Comparison of ENCODE assay signal across 21 cellular contexts in genomic region chr1:226846801-226847200, GRCh38. TPM values are rescaled to one million over a fixed set of nuclear protein-coding genes. Genes with fewer than 3 reads are reported as not detected.
DNase-seq lines count a peak whose midpoint lies in the region; TF ChIP-seq lines count a peak whose summit lies in the region.
"Had no signal": no experiment of that assay in that cellular context is flagged by ENCODE, and none has a peak within 500 bp of the region (broad histone marks: within the 10 kb centered on the region; RNA-seq: fewer than 3 reads in every experiment).

No MANE protein-coding gene starts in this region.

- no peak overlapping the region for H3K4me3 ChIP-seq in OCI-LY7 (ENCODE audit: low read depth, low read length, poor library complexity, severe bottlenecking)
- no peak overlapping the region for H3K4me3 ChIP-seq in lower leg skin (ENCODE audit: low read depth, poor library complexity, severe bottlenecking)
- H3K4me3 ChIP-seq: PC-9 had no signal

- H3K27ac ChIP-seq in OCI-LY7 (ENCODE audit: low read depth, low read length, poor library complexity, severe bottlenecking): no peak overlapping the region
- H3K27ac ChIP-seq: PC-9 had no signal

- 0 out of 2 replicates have a peak overlapping the region, but pooled peaks have one; percentile 8 for H2AFZ ChIP-seq in OCI-LY7 (ENCODE audit: low read length)
- H2AFZ ChIP-seq: PC-9 had no signal

- H3K36me3 ChIP-seq in OCI-LY7 (ENCODE audit: insufficient read depth, low read length): no peaks in the 10 kb centered on the region

- no TSS peak for BruUV-seq in OCI-LY7 (replicated peaks; lab: Mats Ljungman, UMichigan)

- peak; percentile 59 for DNase-seq in AG08395 (ENCODE audit: low spot score)
- peak; percentile 56 for DNase-seq in ELR (ENCODE audit: low read depth)
- no peak for DNase-seq in OCI-LY7 (ENCODE audit: low spot score)
- DNase-seq in fibroblast of gingiva (ENCODE audit: low read depth): peak; percentile 6
- no peak for DNase-seq in activated CD4-positive, alpha-beta T cell treated with anti-CD3 and anti-CD28 coated beads for 1 hour
- no peak for DNase-seq in stimulated activated CD4-positive, alpha-beta T cell treated with anti-CD3 and anti-CD28 coated beads, Interleukin-2, amount 100 ng/mL, for 24 hours
- no peak for DNase-seq in A172 (ENCODE audit: low spot score)
- DNase-seq in lower leg skin (ENCODE audit: low spot score in 2 of 2): no peak
- DNase-seq: 8988T; AML-193; CD4-positive, alpha-beta memory T cell; DMS79 treated with DMSO at 0.1 percent for 48 hours; HCEC 1CT; IMR-90; NCI-H1048; NCI-H146; NCI-H2081 treated with DMSO at 0.1 percent for 48 hours; NCI-H226; NCI-H526 treated with DMSO at 0.1 percent for 48 hours; SK-N-SH had no signal

- H3K4me2 ChIP-seq in OCI-LY7 (ENCODE audit: low read length): no peak overlapping the region
- H3K4me2 ChIP-seq: PC-9, SK-N-SH had no signal

- intact Hi-C loops in OCI-LY7 (cut with micrococcal nuclease; ENCODE audit: unreplicated experiment) (no loop called here), lower leg skin (cut with DNase I; ENCODE audit: low total_unique reads) (no loop called here)

- TF ChIP-seq POLR2A in lower leg skin (IDR thresholded peaks at IDR 0.05): no peak

- H3K9me2 ChIP-seq in OCI-LY7 (ENCODE audit: insufficient read depth, low read length): no peaks in the 10 kb centered on the region
- H3K9me2 ChIP-seq: SK-N-SH had no signal

- H4K20me1 ChIP-seq in OCI-LY7 (ENCODE audit: insufficient read depth, low read length): no peaks in the 10 kb centered on the region

- WGBS in lower leg skin, 2 donors: 12 to 21% methylated on average over 1 of the region's 1 CpG

- H3K79me2 ChIP-seq in OCI-LY7 (ENCODE audit: insufficient read depth, low read depth, low read length): no peaks in the 10 kb centered on the region

- TF ChIP-seq CTCF in OCI-LY7 (conservative IDR thresholded peaks at IDR 0.05; ENCODE audit: low read length): no peak
- no peak for TF ChIP-seq CTCF in lower leg skin (IDR thresholded peaks at IDR 0.05)

- CTCF ChIA-PET in OCI-LY7 (lab: Charles Lee; ENCODE audit: unreplicated experiment): no interaction called here

- peaks cover 4% of the 10 kb centered on the region for H3K4me1 ChIP-seq in OCI-LY7 (ENCODE audit: insufficient read depth, low read length, poor library complexity, severe bottlenecking)

- H3K9me3 ChIP-seq in OCI-LY7 (ENCODE audit: low read length): no peaks in the 10 kb centered on the region
- H3K9me3 ChIP-seq: SK-N-SH had no signal

- POLR2A ChIA-PET in OCI-LY7 (lab: Charles Lee): interaction anchor here (0.6 kb wide), 1 partner anchor 237 kb away, joined by 3 read pairs; no protein-coding TSS in a partner anchor

RNA-seq across cellular contexts. Expression of gene PSEN2, which starts 23.6 kb away (rescaled TPM):
- total RNA-seq in OCI-LY7 (2014; rRNA removed; shearing (Covaris generic)): 1.2 and 1.7 TPM in 2 replicates
- total RNA-seq in OCI-LY7 (2022) (0.48 TPM in 1 of 2 replicates, not detected in the other), lower leg skin (10 to 100 TPM; 10.9 to 36.0 (median 23.2) TPM)
- total RNA-seq in A172 (2014; rRNA removed; shearing (Covaris generic)): 45.7 and 46.0 TPM in 2 replicates

Comparison
In these comparisons a context has a peak if more than half of its experiments do, and no peak if none do; other contexts are left out.
1. DNase-seq: peak in AG08395 (single experiment), ELR (single experiment) and fibroblast of gingiva (single experiment); none in OCI-LY7 (single experiment), activated CD4-positive, alpha-beta T cell treated with anti-CD3 and anti-CD28 coated beads for 1 hour (single experiment), stimulated activated CD4-positive, alpha-beta T cell treated with anti-CD3 and anti-CD28 coated beads, Interleukin-2, amount 100 ng/mL, for 24 hours (0 of 2), A172 (single experiment) and lower leg skin (0 of 2).
2. RNA of gene PSEN2, which starts 23.6 kb away (total RNA-seq): 45.7 to 46.0 TPM in A172 and 10.9 to 36.0 TPM in lower leg skin; 0.48 to 1.7 TPM in OCI-LY7; every median in the first group is over 4 times any median in the second.